ENCODE assay signal across 8 cellular contexts in the genomic region with DNA sequence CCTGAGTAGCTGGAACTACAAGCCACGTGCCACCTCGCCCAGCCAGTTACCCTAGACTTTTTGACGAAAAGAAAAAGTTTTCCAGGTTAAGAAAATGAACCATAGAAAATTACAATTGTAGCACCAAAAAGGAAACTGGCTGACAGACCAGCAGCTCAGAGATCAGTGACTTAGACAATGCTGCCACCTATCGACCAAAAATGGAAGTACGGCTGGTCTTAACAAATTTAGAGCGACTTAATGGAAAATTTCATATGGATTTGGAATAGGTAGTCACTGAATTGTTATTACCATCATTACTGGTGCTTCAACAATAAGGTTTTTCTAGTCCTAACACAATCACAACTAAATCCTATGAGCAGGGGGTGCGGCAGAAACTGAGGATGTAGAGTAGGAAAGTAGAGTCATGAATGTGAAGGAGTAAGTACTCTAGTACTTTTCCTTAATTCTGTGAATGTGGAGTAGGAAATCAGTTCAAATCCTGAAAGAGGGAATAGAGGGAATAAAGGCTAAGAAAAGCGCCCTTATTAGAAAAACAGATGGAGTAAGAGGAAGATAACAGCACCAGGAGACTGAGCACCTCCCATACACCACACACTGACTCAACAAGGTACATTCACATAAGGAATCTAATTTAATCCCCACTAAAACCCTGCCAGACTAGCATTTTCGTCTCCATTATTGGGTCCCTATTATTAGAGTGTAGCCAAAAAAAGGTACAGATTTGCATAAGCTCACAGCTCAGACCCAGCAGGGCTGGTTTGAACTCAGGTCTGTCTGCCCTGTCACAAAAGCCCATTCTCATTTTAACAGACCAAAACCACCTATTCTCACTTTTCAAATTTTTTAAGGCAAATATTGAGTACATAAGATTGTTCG. TPM values are rescaled to one million over a fixed set of nuclear protein-coding genes. Genes with fewer than 3 reads are reported as not detected.
A peak's percentile ranks its signal among the peaks of the same experiment; 100 is the strongest.
DNase-seq lines count a peak whose midpoint lies in the region; ATAC-seq and TF ChIP-seq lines count a peak whose summit lies in the region.

No MANE protein-coding gene starts in this region.

- TF ChIP-seq CTCF in HFF-Myc (IDR thresholded peaks at IDR 0.05; ENCODE audit: low read depth, low read length, missing control alignments) (peak; percentile 84), left lung (IDR thresholded peaks at IDR 0.05) (peak; percentile 82 to 97)

- ATAC-seq in left lung (peak; percentile 79), GM21825 (IDR thresholded peaks at IDR 0.05; ENCODE audit: unreplicated experiment) (no peak)

- peaks cover 10 to 45% of the 10 kb centered on the region in 2 donors for H3K27me3 ChIP-seq in left lung

- no peaks in the 10 kb centered on the region for H3K9me3 ChIP-seq in left lung

- no peak overlapping the region for H3K4me3 ChIP-seq in HFF-Myc (replicated peaks; ENCODE audit: low read depth, low read length)
- no peak overlapping the region for H3K4me3 ChIP-seq in left lung

- intact Hi-C loops in left lung (cut with DNase I): loop anchor here (5.0 to 10.0 kb wide), 2 partner anchors 186 to 188 kb away; no protein-coding TSS in a partner anchor

- no peak overlapping the region for H3K27ac ChIP-seq in left lung

- DNase-seq in DMS114 treated with DMSO at 0.1 percent for 48 hours (lab: John Stamatoyannopoulos, UW; ENCODE audit: unreplicated experiment): peak; percentile 57
- peak; percentile 80 for DNase-seq in HFF-Myc (ENCODE audit: extremely low read depth, low read depth)
- DNase-seq in NCI-H2227 treated with DMSO at 0.1 percent for 48 hours (lab: John Stamatoyannopoulos, UW): peak; percentile 62
- DNase-seq in activated CD4-positive, alpha-beta T cell treated with anti-CD3 and anti-CD28 coated beads for 1 hour: peak; percentile 59
- DNase-seq in cerebellar cortex (ENCODE audit: low spot score): peak; percentile 82
- DNase-seq in left lung: peak in 1 of 2 donors; percentile 43
- peak; percentile 61 to 75 for DNase-seq in stimulated activated CD4-positive, alpha-beta T cell treated with anti-CD3 and anti-CD28 coated beads, Interleukin-4, amount 100 ng/mL, for 48 hours (ENCODE audit: low read depth in 2 of 2)

- peaks cover 0 to 8% of the 10 kb centered on the region in 2 donors for H3K4me1 ChIP-seq in left lung

- H3K36me3 ChIP-seq in left lung: no peaks in the 10 kb centered on the region

RNA-seq across cellular contexts. Expression of a gene that starts 37.9 kb away (rescaled TPM):
- 100 to 1,000 TPM; 213 to 217 TPM for total RNA-seq in left lung

RNA-seq across cellular contexts. Expression of a gene that starts 49.4 kb away (rescaled TPM):
- not detected for total RNA-seq in left lung
